In genomic region chr16:30688701-30689100, GRCh38 we compare ENCODE assay signal across 2 cellular contexts.
TF ChIP-seq lines count a peak whose summit lies in the region.

No MANE protein-coding gene starts in this region.

TF ChIP-seq in HEK293, 187 proteins besides CTCF, POLR2A, EP300 and RAD21:
- TF ChIP-seq ZBTB17 (tag by site-specific recombination; IDR thresholded peaks at IDR 0.05) = 0 out of 2 replicates have a peak, but pooled peaks have one; percentile 27
- TF ChIP-seq ZBTB1 (tag by site-specific recombination; IDR thresholded peaks at IDR 0.05) = no peak

TF ChIP-seq in K562, 482 proteins besides CTCF, POLR2A, EP300 and RAD21:
- TF ChIP-seq CBFB (CRISPR knock-in tag; IDR thresholded peaks at IDR 0.05) (no peak), MITF (IDR thresholded peaks at IDR 0.05) (no peak), TBL1XR1 (IDR thresholded peaks at IDR 0.05; ENCODE audit: low read length in 2 of 2) (no peak), DEAF1 (CRISPR knock-in tag; IDR thresholded peaks at IDR 0.05) (no peak), HMBOX1 (IDR thresholded peaks at IDR 0.05) (no peak), U2AF2 (optimal IDR thresholded peaks at IDR 0.05; ENCODE audit: low read depth, low read length) (no peak), NR3C1 (CRISPR knock-in tag; IDR thresholded peaks at IDR 0.05) (no peak), E4F1 (CRISPR knock-in tag; IDR thresholded peaks at IDR 0.05; ENCODE audit: borderline replicate concordance) (no peak), BRD9 (IDR thresholded peaks at IDR 0.05; ENCODE audit: low read depth, partially characterized antibody) (no peak), FOXP4 (CRISPR knock-in tag; IDR thresholded peaks at IDR 0.05; ENCODE audit: borderline replicate concordance) (no peak), IRF1 (CRISPR knock-in tag; IDR thresholded peaks at IDR 0.05; ENCODE audit: borderline replicate concordance) (no peak), RBBP5 (IDR thresholded peaks at IDR 0.05; ENCODE audit: borderline replicate concordance, insufficient read depth, low read length, poor library complexity, severe bottlenecking) (no peak), BRCA1 (IDR thresholded peaks at IDR 0.05) (no peak), BRCA1 (CRISPR knock-in tag; IDR thresholded peaks at IDR 0.05) (no peak), NFE2 (IDR thresholded peaks at IDR 0.05; ENCODE audit: low read depth) (no peak), FOXA1 (IDR thresholded peaks at IDR 0.05; ENCODE audit: borderline replicate concordance) (no peak), TAF9B (IDR thresholded peaks at IDR 0.05; ENCODE audit: partially characterized antibody) (no peak), PRPF4 (IDR thresholded peaks at IDR 0.05; ENCODE audit: insufficient read depth, low read depth, low read length, poor library complexity, severe bottlenecking) (no peak), EZH2 (IDR thresholded peaks at IDR 0.05; ENCODE audit: borderline replicate concordance, low read depth, low read length) (no peak)
